In genomic region chr4:139279723-139280620, GRCh38 we compare ENCODE assay signal across 8 cellular contexts. TPM values are rescaled to one million over a fixed set of nuclear protein-coding genes. Genes with fewer than 3 reads are reported as not detected.
A peak's percentile ranks its signal among the peaks of the same experiment; 100 is the strongest.
DNase-seq lines count a peak whose midpoint lies in the region; ATAC-seq and TF ChIP-seq lines count a peak whose summit lies in the region.

MGARP (minus strand) TSS chr4:139280225; CDS start chr4:139280158, 67 bp downstream.

- CTCF ChIA-PET in activated CD4-positive, alpha-beta T cell treated with anti-CD3 and anti-CD28 coated beads for 36 hours (lab: Charles Lee) = interaction anchor here (0.8 to 1.6 kb wide), 4 partner anchors 14 to 193 kb away, joined by 3 read pairs; no protein-coding TSS in a partner anchor
- CTCF ChIA-PET in activated CD4-positive, alpha-beta T cell treated with anti-CD3 and anti-CD28 coated beads, Interleukin-2, amount 10 ng/mL, durations not matched to agents 7 days and 5 days (lab: Charles Lee) = interaction anchor here (0.7 to 3.0 kb wide), 5 partner anchors 10 to 262 kb away, joined by 3 to 15 read pairs (median 3); no protein-coding TSS in a partner anchor

- peaks cover 4% of the 10 kb centered on the region for H3K9me3 Mint-ChIP-seq in activated CD4-positive, alpha-beta T cell treated with anti-CD3 and anti-CD28 coated beads for 36 hours (ENCODE audit: low read depth)
- H3K9me3 Mint-ChIP-seq in activated CD4-positive, alpha-beta T cell treated with anti-CD3 and anti-CD28 coated beads, Interleukin-2, amount 10 ng/mL, durations not matched to agents 7 days and 5 days = peaks cover 6% of the 10 kb centered on the region
- H3K9me3 Mint-ChIP-seq in endothelial cell (ENCODE audit: unreplicated experiment) = no peaks in the 10 kb centered on the region

- DNase-seq in activated CD4-positive, alpha-beta T cell treated with anti-CD3 and anti-CD28 coated beads for 36 hours = peak; percentile 49
- DNase-seq in activated CD4-positive, alpha-beta T cell treated with anti-CD3 and anti-CD28 coated beads for 1 hour = no peak
- no peak for DNase-seq in activated CD4-positive, alpha-beta T cell treated with anti-CD3 and anti-CD28 coated beads, Interleukin-2, amount 10 ng/mL, durations not matched to agents 7 days and 5 days
- peak; percentile 40 for DNase-seq in endothelial cell (ENCODE audit: low spot score)
- peak in 1 of 2 donors; percentile 22 for DNase-seq in tibial artery
- no peak for DNase-seq in NCI-H187 treated with DMSO at 0.1 percent for 48 hours (lab: John Stamatoyannopoulos, UW)

- H3K27me3 ChIP-seq in mononuclear cell (ENCODE audit: insufficient read depth, low read length) (peaks cover 72% of the 10 kb centered on the region), tibial artery (no peaks in the 10 kb centered on the region)

- H3K4me1 ChIP-seq in mononuclear cell (ENCODE audit: insufficient read depth, low read length) = peaks cover 19% of the 10 kb centered on the region
- peaks cover 0 to 9% (median 2%) of the 10 kb centered on the region in 4 donors for H3K4me1 ChIP-seq in tibial artery

- peak within 1 kb of the TSS; percentile 22 for H3K4me3 ChIP-seq in mononuclear cell (ENCODE audit: low read length)
- H3K4me3 ChIP-seq in tibial artery = peak within 1 kb of the TSS; percentile 53 to 75

- H3K36me3 Mint-ChIP-seq in activated CD4-positive, alpha-beta T cell treated with anti-CD3 and anti-CD28 coated beads for 36 hours (ENCODE audit: low read depth) = peaks cover 8% of the 10 kb centered on the region
- peaks cover 8% of the 10 kb centered on the region for H3K36me3 Mint-ChIP-seq in activated CD4-positive, alpha-beta T cell treated with anti-CD3 and anti-CD28 coated beads, Interleukin-2, amount 10 ng/mL, durations not matched to agents 7 days and 5 days (ENCODE audit: low read depth)
- no peaks in the 10 kb centered on the region for H3K36me3 Mint-ChIP-seq in endothelial cell (ENCODE audit: low read depth, unreplicated experiment)

- peak within 1 kb of the TSS; percentile 5 to 55 for H3K27ac ChIP-seq in tibial artery

- intact Hi-C loops in activated CD4-positive, alpha-beta T cell treated with anti-CD3 and anti-CD28 coated beads for 36 hours (cut with DNase I, micrococcal nuclease) = no loop called here
- intact Hi-C loops in tibial artery (cut with DNase I; ENCODE audit: low total_unique reads) = no loop called here

- H3K27ac Mint-ChIP-seq in activated CD4-positive, alpha-beta T cell treated with anti-CD3 and anti-CD28 coated beads for 36 hours = no peak within 1 kb of the TSS
- no peak within 1 kb of the TSS for H3K27ac Mint-ChIP-seq in activated CD4-positive, alpha-beta T cell treated with anti-CD3 and anti-CD28 coated beads, Interleukin-2, amount 10 ng/mL, durations not matched to agents 7 days and 5 days
- no peak within 1 kb of the TSS for H3K27ac Mint-ChIP-seq in endothelial cell (ENCODE audit: unreplicated experiment)

- peaks cover 39% of the 10 kb centered on the region for H3K27me3 Mint-ChIP-seq in activated CD4-positive, alpha-beta T cell treated with anti-CD3 and anti-CD28 coated beads for 36 hours
- peaks cover 56% of the 10 kb centered on the region for H3K27me3 Mint-ChIP-seq in activated CD4-positive, alpha-beta T cell treated with anti-CD3 and anti-CD28 coated beads, Interleukin-2, amount 10 ng/mL, durations not matched to agents 7 days and 5 days
- H3K27me3 Mint-ChIP-seq in endothelial cell (ENCODE audit: unreplicated experiment) = peaks cover 6% of the 10 kb centered on the region

- ATAC-seq in activated CD4-positive, alpha-beta T cell treated with anti-CD3 and anti-CD28 coated beads for 36 hours = peak; percentile 82
- no peak for ATAC-seq in GM21381 (IDR thresholded peaks at IDR 0.05; ENCODE audit: unreplicated experiment)

- H3K36me3 ChIP-seq in tibial artery = no peaks in the 10 kb centered on the region

- H3K9me3 ChIP-seq in mononuclear cell (ENCODE audit: low read depth, low read length) = no peaks in the 10 kb centered on the region
- no peaks in the 10 kb centered on the region for H3K9me3 ChIP-seq in tibial artery

- peak within 1 kb of the TSS; percentile 69 for H3K4me3 Mint-ChIP-seq in activated CD4-positive, alpha-beta T cell treated with anti-CD3 and anti-CD28 coated beads for 36 hours
- peak within 1 kb of the TSS; percentile 63 for H3K4me3 Mint-ChIP-seq in activated CD4-positive, alpha-beta T cell treated with anti-CD3 and anti-CD28 coated beads, Interleukin-2, amount 10 ng/mL, durations not matched to agents 7 days and 5 days
- H3K4me3 Mint-ChIP-seq in endothelial cell (ENCODE audit: unreplicated experiment) = peak within 1 kb of the TSS; percentile 53

- POLR2A ChIA-PET in activated CD4-positive, alpha-beta T cell treated with anti-CD3 and anti-CD28 coated beads for 36 hours (lab: Charles Lee) = interaction anchor here (0.6 kb wide), 1 partner anchor 32 kb away, joined by 3 read pairs; no protein-coding TSS in a partner anchor
- POLR2A ChIA-PET in activated CD4-positive, alpha-beta T cell treated with anti-CD3 and anti-CD28 coated beads, Interleukin-2, amount 10 ng/mL, durations not matched to agents 7 days and 5 days (lab: Charles Lee) = no interaction called here

- no peak for TF ChIP-seq CTCF in endothelial cell (IDR thresholded peaks at IDR 0.05; ENCODE audit: unreplicated experiment)
- no peak for TF ChIP-seq CTCF in tibial artery (IDR thresholded peaks at IDR 0.05)

- peaks cover 13% of the 10 kb centered on the region for H3K4me1 Mint-ChIP-seq in activated CD4-positive, alpha-beta T cell treated with anti-CD3 and anti-CD28 coated beads for 36 hours
- peaks cover 19% of the 10 kb centered on the region for H3K4me1 Mint-ChIP-seq in activated CD4-positive, alpha-beta T cell treated with anti-CD3 and anti-CD28 coated beads, Interleukin-2, amount 10 ng/mL, durations not matched to agents 7 days and 5 days
- peaks cover 3% of the 10 kb centered on the region for H3K4me1 Mint-ChIP-seq in endothelial cell (ENCODE audit: unreplicated experiment)

RNA-seq across cellular contexts. Expression of gene MGARP, which starts in this region (rescaled TPM):
- total RNA-seq in activated CD4-positive, alpha-beta T cell treated with anti-CD3 and anti-CD28 coated beads for 36 hours = under 1 TPM; 0.21 to 0.35 TPM
- under 1 TPM; 0.21 to 0.25 TPM for total RNA-seq in activated CD4-positive, alpha-beta T cell treated with anti-CD3 and anti-CD28 coated beads, Interleukin-2, amount 10 ng/mL, durations not matched to agents 7 days and 5 days
- total RNA-seq in endothelial cell (ENCODE audit: unreplicated experiment) = not detected
- total RNA-seq in mononuclear cell = not detected

Comparison
In these comparisons a context has a peak if more than half of its experiments do, and no peak if none do; other contexts are left out.
1. Peak in DNase-seq and ATAC-seq in activated CD4-positive, alpha-beta T cell treated with anti-CD3 and anti-CD28 coated beads for 36 hours; RNA of the gene not detected or under 1 TPM.
2. Peak in DNase-seq in endothelial cell; RNA of the gene not detected or under 1 TPM.